2 cellular contexts compared by ENCODE assay signal in the genomic region with DNA sequence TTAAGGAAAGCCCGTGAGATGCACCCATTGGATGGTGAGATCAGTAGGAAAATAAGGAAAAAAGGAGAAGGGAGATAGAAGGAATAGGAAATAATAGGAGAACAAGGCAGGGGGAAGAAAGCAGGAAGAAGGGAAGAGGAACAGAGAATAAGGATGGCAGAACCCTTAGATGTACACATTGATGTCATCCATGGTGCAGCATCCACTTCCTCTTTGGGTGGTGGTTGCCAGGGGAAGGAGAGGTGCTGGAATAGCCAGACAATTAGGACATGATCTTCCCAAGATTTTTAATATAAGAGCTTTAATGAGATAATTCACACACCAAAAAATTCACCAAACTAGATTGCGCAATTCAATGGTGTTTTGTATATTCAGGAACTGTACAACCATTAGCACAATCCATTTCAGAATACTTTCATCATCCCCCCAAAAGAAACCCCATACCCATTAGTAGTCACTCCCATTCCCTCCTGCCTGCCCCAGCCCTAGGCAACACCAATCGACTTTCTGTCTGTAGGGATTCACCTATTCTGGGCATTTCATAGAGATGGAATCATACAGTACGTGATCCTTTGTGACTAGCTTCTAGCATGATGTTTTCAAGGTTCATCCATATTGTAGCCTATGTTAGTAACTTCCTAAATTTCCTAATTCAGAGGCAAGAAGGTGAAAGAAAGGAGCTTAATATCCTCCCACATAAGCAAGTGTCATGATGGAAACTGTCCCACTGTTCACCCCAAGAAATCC.
TF ChIP-seq lines count a peak whose summit lies in the region.

No MANE protein-coding gene starts in this region.

TF ChIP-seq in HepG2, 621 proteins besides CTCF, POLR2A, EP300 and RAD21:
- TF ChIP-seq SRSF9 (IDR thresholded peaks at IDR 0.05; ENCODE audit: borderline replicate concordance, insufficient read depth, low read depth, low read length, poor library complexity, severe bottlenecking) (no peak), CREM (IDR thresholded peaks at IDR 0.05) (no peak), CREM (CRISPR knock-in tag; IDR thresholded peaks at IDR 0.05) (no peak), CEBPG (CRISPR knock-in tag; IDR thresholded peaks at IDR 0.05) (peak; percentile 55), CAMTA2 (CRISPR knock-in tag; IDR thresholded peaks at IDR 0.05; ENCODE audit: borderline replicate concordance) (no peak), CEBPB (IDR thresholded peaks at IDR 0.05; ENCODE audit: borderline replicate concordance, low read depth, low read length) (peak; percentile 89), SSRP1 (CRISPR knock-in tag; IDR thresholded peaks at IDR 0.05) (no peak)
- TF ChIP-seq, protein P1, sequence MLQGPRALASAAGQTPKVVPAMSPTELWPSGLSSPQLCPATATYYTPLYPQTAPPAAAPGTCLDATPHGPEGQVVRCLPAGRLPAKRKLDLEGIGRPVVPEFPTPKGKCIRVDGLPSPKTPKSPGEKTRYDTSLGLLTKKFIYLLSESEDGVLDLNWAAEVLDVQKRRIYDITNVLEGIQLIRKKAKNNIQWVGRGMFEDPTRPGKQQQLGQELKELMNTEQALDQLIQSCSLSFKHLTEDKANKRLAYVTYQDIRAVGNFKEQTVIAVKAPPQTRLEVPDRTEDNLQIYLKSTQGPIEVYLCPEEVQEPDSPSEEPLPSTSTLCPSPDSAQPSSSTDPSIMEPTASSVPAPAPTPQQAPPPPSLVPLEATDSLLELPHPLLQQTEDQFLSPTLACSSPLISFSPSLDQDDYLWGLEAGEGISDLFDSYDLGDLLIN (CRISPR knock-in tag; IDR thresholded peaks at IDR 0.05; ENCODE audit: borderline replicate concordance) = no peak

TF ChIP-seq in K562, 482 proteins besides CTCF, POLR2A, EP300 and RAD21:
- peak; percentile 74; the same call in 1 of the 2 replicates for TF ChIP-seq SPI1 (IDR thresholded peaks at IDR 0.05; ENCODE audit: borderline replicate concordance, low read depth, low read length)
- TF ChIP-seq, protein P2, sequence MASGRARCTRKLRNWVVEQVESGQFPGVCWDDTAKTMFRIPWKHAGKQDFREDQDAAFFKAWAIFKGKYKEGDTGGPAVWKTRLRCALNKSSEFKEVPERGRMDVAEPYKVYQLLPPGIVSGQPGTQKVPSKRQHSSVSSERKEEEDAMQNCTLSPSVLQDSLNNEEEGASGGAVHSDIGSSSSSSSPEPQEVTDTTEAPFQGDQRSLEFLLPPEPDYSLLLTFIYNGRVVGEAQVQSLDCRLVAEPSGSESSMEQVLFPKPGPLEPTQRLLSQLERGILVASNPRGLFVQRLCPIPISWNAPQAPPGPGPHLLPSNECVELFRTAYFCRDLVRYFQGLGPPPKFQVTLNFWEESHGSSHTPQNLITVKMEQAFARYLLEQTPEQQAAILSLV (tag; IDR thresholded peaks at IDR 0.05) = peak; percentile 72
- no peak for TF ChIP-seq FOXP1 (CRISPR knock-in tag; IDR thresholded peaks at IDR 0.05)
- no peak for TF ChIP-seq KLF16 (IDR thresholded peaks at IDR 0.05)
- peak; percentile 51; the same call in 1 of the 2 replicates for TF ChIP-seq CEBPG (CRISPR knock-in tag; IDR thresholded peaks at IDR 0.05)
- TF ChIP-seq CEBPG (tag; conservative IDR thresholded peaks at IDR 0.05 in 1 of 2, IDR thresholded peaks at IDR 0.05 in 1 of 2) = peak; percentile 95 to 99
- peak; percentile 97 for TF ChIP-seq CEBPB (tag; IDR thresholded peaks at IDR 0.05)
